In the genomic region with DNA sequence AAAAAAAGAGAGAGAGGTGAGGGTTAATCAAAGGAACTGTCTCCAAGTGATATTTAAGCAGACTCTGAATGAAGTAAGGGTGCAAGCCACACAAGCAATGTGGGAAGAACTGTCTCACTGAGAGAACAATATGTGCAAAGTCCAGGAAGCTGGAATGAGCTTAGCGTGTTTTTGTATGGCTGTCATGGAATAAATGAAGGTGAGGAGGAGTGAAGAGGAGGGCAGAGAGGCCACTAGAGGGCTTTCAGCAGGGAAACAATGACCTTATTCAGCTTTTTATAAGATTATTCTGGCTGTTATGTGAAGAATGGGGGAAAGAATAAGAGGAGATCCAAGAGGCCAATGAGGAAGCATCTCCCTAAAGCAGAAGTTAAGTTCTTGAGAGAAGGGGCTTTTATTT, we compare ENCODE assay signal across 16 cellular contexts.
DNase-seq lines count a peak whose midpoint lies in the region; ATAC-seq, FAIRE-seq and TF ChIP-seq lines count a peak whose summit lies in the region.
"Had no signal": no experiment of that assay in that cellular context is flagged by ENCODE, and none has a peak within 500 bp of the region (broad histone marks: within the 10 kb centered on the region; RNA-seq: fewer than 3 reads in every experiment).

No MANE protein-coding gene starts in this region.

- ATAC-seq in heart left ventricle: peak; percentile 63 to 75 (median 67)
- ATAC-seq: activated CD8-positive, alpha-beta memory T cell treated with anti-CD3 and anti-CD28 coated beads, Interleukin-2, amount 10 ng/mL, durations not matched to agents 7 days and 5 days; pancreas had no signal

- no peaks in the 10 kb centered on the region for H3K4me1 Mint-ChIP-seq in activated T-helper 1 cell treated with anti-CD3 and anti-CD28 coated beads, Interleukin-12 subunit alpha, Interleukin-12 subunit beta, Interleukin-2, Interleukin-4 antibody, amounts not matched to agents 30 ng/mL and 10 ng/mL and 1 ng/mL, durations not matched to agents 14 hours and 24 hours and 36 hours (ENCODE audit: low read depth)
- H3K4me1 Mint-ChIP-seq: activated CD8-positive, alpha-beta memory T cell treated with anti-CD3 and anti-CD28 coated beads, Interleukin-2, amount 10 ng/mL, durations not matched to agents 7 days and 5 days had no signal

- TF ChIP-seq CTCF in heart left ventricle (IDR thresholded peaks at IDR 0.05) (peak in 3 of 12 donors; percentile 12 to 17 (median 16)), LNCaP clone FGC (IDR thresholded peaks at IDR 0.05; ENCODE audit: control insufficient read depth, extremely low read depth, insufficient read depth) (peak; percentile 26; the same call in 1 of the 2 replicates), bronchial epithelial cell (IDR thresholded peaks at IDR 0.05; ENCODE audit: insufficient read depth, low read length, severe bottlenecking) (peak; percentile 6), retinal pigment epithelial cell (conservative IDR thresholded peaks at IDR 0.05; ENCODE audit: low read depth, low read length) (peak; percentile 56)

- FAIRE-seq in bronchial epithelial cell (lab: Jason Lieb, UNC): no peak
- FAIRE-seq: kidney, pancreas had no signal

- 71 to 85% (median 83%) methylated on average over 1 of the region's 1 CpG for WGBS in heart left ventricle, 4 donors

- H3K27me3 ChIP-seq in heart left ventricle (no peaks in the 10 kb centered on the region), bronchial epithelial cell (ENCODE audit: control insufficient read depth, insufficient read depth, low read length) (no peaks in the 10 kb centered on the region)
- H3K27me3 ChIP-seq: pancreas had no signal

- no peaks in the 10 kb centered on the region for H3K36me3 ChIP-seq in heart left ventricle
- H3K36me3 ChIP-seq in bronchial epithelial cell (ENCODE audit: control insufficient read depth, insufficient read depth, low read length): no peaks in the 10 kb centered on the region
- H3K36me3 ChIP-seq: HAP-1, pancreas had no signal

- no peak overlapping the region for H3K27ac Mint-ChIP-seq in activated T-helper 1 cell treated with anti-CD3 and anti-CD28 coated beads, Interleukin-12 subunit alpha, Interleukin-12 subunit beta, Interleukin-2, Interleukin-4 antibody, amounts not matched to agents 30 ng/mL and 10 ng/mL and 1 ng/mL, durations not matched to agents 14 hours and 24 hours and 36 hours
- H3K27ac Mint-ChIP-seq: activated CD8-positive, alpha-beta memory T cell treated with anti-CD3 and anti-CD28 coated beads, Interleukin-2, amount 10 ng/mL, durations not matched to agents 7 days and 5 days had no signal

- TF ChIP-seq POLR2A in heart left ventricle (IDR thresholded peaks at IDR 0.05): no peak

- H3K4me3 ChIP-seq in heart left ventricle: no peak overlapping the region
- H3K4me3 ChIP-seq in LNCaP clone FGC (ENCODE audit: low read depth, low read length): no peak overlapping the region
- H3K4me3 ChIP-seq in bronchial epithelial cell (ENCODE audit: low read depth, low read length): no peak overlapping the region
- H3K4me3 ChIP-seq in retinal pigment epithelial cell (ENCODE audit: low read length): no peak overlapping the region
- H3K4me3 ChIP-seq: HAP-1, pancreas, SK-N-MC had no signal

- intact Hi-C loops in heart left ventricle (cut with DNase I): loop anchor here in 1 of 10 donors (5.0 kb wide), 1 partner anchor 49 kb away; no protein-coding TSS in a partner anchor
- intact Hi-C loops in cardiac septum (cut with DNase I): loop anchor here (2.0 kb wide), 1 partner anchor 53 kb away; no protein-coding TSS in a partner anchor
- intact Hi-C loops in activated T-helper 1 cell treated with anti-CD3 and anti-CD28 coated beads, Interleukin-12 subunit alpha, Interleukin-12 subunit beta, Interleukin-2, Interleukin-4 antibody, amounts not matched to agents 30 ng/mL and 10 ng/mL and 1 ng/mL, durations not matched to agents 14 hours and 24 hours and 36 hours (cut with micrococcal nuclease): no loop called here

- H3K27me3 Mint-ChIP-seq in activated T-helper 1 cell treated with anti-CD3 and anti-CD28 coated beads, Interleukin-12 subunit alpha, Interleukin-12 subunit beta, Interleukin-2, Interleukin-4 antibody, amounts not matched to agents 30 ng/mL and 10 ng/mL and 1 ng/mL, durations not matched to agents 14 hours and 24 hours and 36 hours (ENCODE audit: insufficient read depth): peaks cover 3% of the 10 kb centered on the region
- H3K27me3 Mint-ChIP-seq: activated CD8-positive, alpha-beta memory T cell treated with anti-CD3 and anti-CD28 coated beads, Interleukin-2, amount 10 ng/mL, durations not matched to agents 7 days and 5 days had no signal

- H3K36me3 Mint-ChIP-seq in activated T-helper 1 cell treated with anti-CD3 and anti-CD28 coated beads, Interleukin-12 subunit alpha, Interleukin-12 subunit beta, Interleukin-2, Interleukin-4 antibody, amounts not matched to agents 30 ng/mL and 10 ng/mL and 1 ng/mL, durations not matched to agents 14 hours and 24 hours and 36 hours (ENCODE audit: low read depth): no peaks in the 10 kb centered on the region
- H3K36me3 Mint-ChIP-seq: activated CD8-positive, alpha-beta memory T cell treated with anti-CD3 and anti-CD28 coated beads, Interleukin-2, amount 10 ng/mL, durations not matched to agents 7 days and 5 days had no signal

- H3K27ac ChIP-seq in heart left ventricle: peak overlapping the region in 7 of 12 donors; percentile 62 to 80 (median 66)
- H3K27ac ChIP-seq: pancreas, SK-N-MC, VCaP had no signal

- H3K9me3 Mint-ChIP-seq in activated T-helper 1 cell treated with anti-CD3 and anti-CD28 coated beads, Interleukin-12 subunit alpha, Interleukin-12 subunit beta, Interleukin-2, Interleukin-4 antibody, amounts not matched to agents 30 ng/mL and 10 ng/mL and 1 ng/mL, durations not matched to agents 14 hours and 24 hours and 36 hours: peaks cover 2% of the 10 kb centered on the region

- no peak overlapping the region for H3K4me3 Mint-ChIP-seq in activated T-helper 1 cell treated with anti-CD3 and anti-CD28 coated beads, Interleukin-12 subunit alpha, Interleukin-12 subunit beta, Interleukin-2, Interleukin-4 antibody, amounts not matched to agents 30 ng/mL and 10 ng/mL and 1 ng/mL, durations not matched to agents 14 hours and 24 hours and 36 hours
- H3K4me3 Mint-ChIP-seq: activated CD8-positive, alpha-beta memory T cell treated with anti-CD3 and anti-CD28 coated beads, Interleukin-2, amount 10 ng/mL, durations not matched to agents 7 days and 5 days had no signal

- DNase-seq in heart left ventricle (no peak), cardiac septum (ENCODE audit: low spot score) (no peak), LNCaP clone FGC (ENCODE audit: low read depth) (no peak), bronchial epithelial cell (ENCODE audit: low read depth) (no peak), retinal pigment epithelial cell (ENCODE audit: low read depth) (no peak), NCI-H774 (lab: John Stamatoyannopoulos, UW) (no peak), NCI-H1092 (lab: John Stamatoyannopoulos, UW) (no peak)
- DNase-seq in activated T-helper 1 cell treated with anti-CD3 and anti-CD28 coated beads, Interleukin-12 subunit alpha, Interleukin-12 subunit beta, Interleukin-2, Interleukin-4 antibody, amounts not matched to agents 30 ng/mL and 10 ng/mL and 1 ng/mL, durations not matched to agents 14 hours and 24 hours and 36 hours (ENCODE audit: low spot score): no peak
- DNase-seq: activated CD8-positive, alpha-beta memory T cell treated with anti-CD3 and anti-CD28 coated beads, Interleukin-2, amount 10 ng/mL, durations not matched to agents 7 days and 5 days; DMS 273 treated with DMSO at 0.1 percent for 48 hours; KG1; kidney; pancreas had no signal

- H3K9me3 ChIP-seq in heart left ventricle: peaks cover 0 to 5% (median 0%) of the 10 kb centered on the region in 12 donors
- H3K9me3 ChIP-seq: HAP-1, pancreas had no signal

- H3K4me1 ChIP-seq in heart left ventricle: peaks cover 0 to 49% (median 20%) of the 10 kb centered on the region in 12 donors
- H3K4me1 ChIP-seq: HAP-1, pancreas had no signal
